In genomic region chr10:122555431-122555830, GRCh38 we compare ENCODE assay signal across 19 cellular contexts. TPM values are rescaled to one million over a fixed set of nuclear protein-coding genes. Genes with fewer than 3 reads are reported as not detected.
"Had no signal": no experiment of that assay in that cellular context is flagged by ENCODE, and none has a peak within 500 bp of the region (broad histone marks: within the 10 kb centered on the region; RNA-seq: fewer than 3 reads in every experiment).

No MANE protein-coding gene starts in this region.

- H2AFZ ChIP-seq: hepatocyte had no signal

- H3K27me3 ChIP-seq: cardiac muscle cell, hepatocyte, uterus had no signal

- H3K27ac ChIP-seq: cardiac muscle cell, gastrocnemius medialis, hepatocyte, left ventricle myocardium inferior, thoracic aorta, uterus had no signal

- H3K4me3 ChIP-seq: cardiac muscle cell, gastrocnemius medialis, hepatocyte, left ventricle myocardium inferior, thoracic aorta, uterus had no signal

- H3K9me3 ChIP-seq: gastrocnemius medialis, left ventricle myocardium inferior, thoracic aorta, uterus had no signal

- H3K36me3 ChIP-seq: cardiac muscle cell, gastrocnemius medialis, left ventricle myocardium inferior, thoracic aorta, uterus had no signal

- H3K4me2 ChIP-seq: hepatocyte had no signal

- DNase-seq: activated CD4-positive, alpha-beta T cell treated with anti-CD3 and anti-CD28 coated beads for 36 hours; activated naive CD4-positive, alpha-beta T cell treated with Interleukin-2 at 50 U/mL for 16 hours; gastrocnemius medialis; kidney; left ventricle myocardium inferior; mesendoderm; retina; stimulated activated CD4-positive, alpha-beta T cell treated with anti-CD3 and anti-CD28 coated beads, Interleukin-15, amount 100 ng/mL, for 24 hours; stimulated activated CD4-positive, alpha-beta T cell treated with anti-CD3 and anti-CD28 coated beads, Interleukin-4, amount 100 ng/mL, for 4 hours; stimulated activated naive CD8-positive, alpha-beta T cell treated with anti-CD3 and anti-CD28 coated beads, Interleukin-15, amount 100 ng/mL, for 72 hours; T-helper 9 cell; uterus had no signal

- H3K4me1 ChIP-seq: gastrocnemius medialis, uterus had no signal

- H3K79me2 ChIP-seq: hepatocyte had no signal

- ATAC-seq: activated CD4-positive, alpha-beta T cell treated with anti-CD3 and anti-CD28 coated beads for 36 hours; gastrocnemius medialis; stimulated activated naive CD8-positive, alpha-beta T cell treated with anti-CD3 and anti-CD28 coated beads, Interleukin-15, amount 100 ng/mL, for 72 hours had no signal

RNA-seq across cellular contexts. Expression of gene DMBT1, which starts 5.1 kb away (rescaled TPM):
- total RNA-seq: activated CD4-positive, alpha-beta T cell treated with anti-CD3 and anti-CD28 coated beads for 36 hours; activated T-helper 1 cell treated with anti-CD3 and anti-CD28 coated beads, Interleukin-12 subunit alpha, Interleukin-12 subunit beta, Interleukin-2, Interleukin-4 antibody, amounts not matched to agents 30 ng/mL and 10 ng/mL and 1 ng/mL, durations not matched to agents 14 hours and 24 hours and 36 hours; astrocyte; cardiac muscle cell; neural crest cell; skeletal muscle tissue had no signal
- polyA plus RNA-seq: cardiac muscle cell, hepatocyte had no signal
